In the genomic region with DNA sequence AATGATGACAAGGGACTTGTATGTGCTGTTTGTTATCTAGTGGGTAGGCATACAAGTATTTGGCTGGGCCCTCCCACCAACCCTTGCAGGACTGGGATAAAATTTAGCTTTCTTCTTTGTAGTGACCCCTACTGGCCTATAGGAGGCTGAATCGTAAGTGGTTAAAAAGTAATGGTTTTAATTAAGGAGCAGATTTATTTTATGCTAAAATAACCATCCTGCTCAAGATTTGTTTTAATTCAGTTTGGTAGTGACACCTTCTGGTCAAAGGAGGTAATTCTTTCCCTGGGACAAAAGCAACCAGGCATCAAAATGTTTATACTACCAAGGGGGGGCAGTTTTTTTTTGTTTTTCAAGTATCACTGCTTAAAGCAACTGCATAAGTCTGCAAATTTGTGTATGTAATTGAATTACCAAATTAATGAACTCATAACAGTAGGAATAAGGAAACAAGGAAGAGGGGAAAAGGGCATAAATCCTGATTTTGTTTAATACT, we compare ENCODE assay signal across 8 cellular contexts.
DNase-seq lines count a peak whose midpoint lies in the region; ATAC-seq, FAIRE-seq and TF ChIP-seq lines count a peak whose summit lies in the region.

No MANE protein-coding gene starts in this region.

- H2BK20ac ChIP-seq in H1 (ENCODE audit: low read length) = no peak overlapping the region

- no peak overlapping the region for H3K18ac ChIP-seq in H1 (ENCODE audit: extremely low read depth, low read length)

- H3K9me2 ChIP-seq in PC-3 (replicated peaks; ENCODE audit: low read length) = no peaks in the 10 kb centered on the region

- no peak for TF ChIP-seq EP300 in H1 (IDR thresholded peaks at IDR 0.05; ENCODE audit: borderline replicate concordance in 1 of 2, low read depth in 2 of 2, low read length in 2 of 2)

- H3K4ac ChIP-seq in H1 (replicated peaks; ENCODE audit: insufficient read length, low read depth, low read length) = no peak overlapping the region

- BruUV-seq in PC-3 (replicated peaks; lab: Mats Ljungman, UMichigan) = no TSS peak

- no peak overlapping the region for H4K91ac ChIP-seq in H1 (replicated peaks; ENCODE audit: insufficient read length, low read length)

- no peak overlapping the region for H2BK12ac ChIP-seq in H1 (ENCODE audit: low read depth, low read length)

- TF ChIP-seq CTCF in AG09309 (IDR thresholded peaks at IDR 0.05; ENCODE audit: control insufficient read depth, insufficient read depth, low read depth, low read length, missing control alignments) (peak; percentile 66), GM12873 (IDR thresholded peaks at IDR 0.05; ENCODE audit: insufficient read depth, low read depth, low read length, missing control alignments) (peak; percentile 59), PC-3 (conservative IDR thresholded peaks at IDR 0.05; ENCODE audit: low read depth, low read length) (peak; percentile 91), H1 (IDR thresholded peaks at IDR 0.05; ENCODE audit: control extremely low read depth in 1 of 3, insufficient read depth in 1 of 3, low read depth in 1 of 3, low read length in 3 of 3) (peak in 2 of 3 experiments; percentile 54 to 61; a peak in 2 of 4 replicates)

- H3K9ac ChIP-seq in PC-3 (ENCODE audit: low read length) (no peak overlapping the region), H1 (replicated peaks in 1 of 4; ENCODE audit: extremely low read depth in 1 of 4, low read depth in 3 of 4, low read length in 3 of 4) (no peak overlapping the region)

- FAIRE-seq in H1 (lab: Jason Lieb, UNC) = peak; percentile 55

- H3K4me3 ChIP-seq in AG09309 (ENCODE audit: control insufficient read depth, low read depth, low read length) = no peak overlapping the region
- H3K4me3 ChIP-seq in PC-3 (ENCODE audit: low read length) = no peak overlapping the region
- H3K4me3 ChIP-seq in H1 (ENCODE audit: extremely low read depth in 1 of 4, insufficient read depth in 2 of 4, low read depth in 3 of 4, low read length in 4 of 4) = no peak overlapping the region

- H3K27me3 ChIP-seq in PC-3 (ENCODE audit: low read length) (no peaks in the 10 kb centered on the region), H1 (replicated peaks in 1 of 4; ENCODE audit: control insufficient read depth in 3 of 4, extremely low read depth in 1 of 4, insufficient read depth in 3 of 4, low read length in 3 of 4) (no peaks in the 10 kb centered on the region)

- DNase-seq in AG09309 (ENCODE audit: low read depth) (peak; percentile 81), PC-3 (peak; percentile 78), H1 (ENCODE audit: low read depth in 1 of 2, low spot score in 2 of 2) (no peak), midbrain (lab: John Stamatoyannopoulos, UW) (peak; percentile 57), middle frontal gyrus (ENCODE audit: extremely low spot score, low spot score) (no peak)
- no peak for DNase-seq in stimulated activated CD4-positive, alpha-beta T cell treated with anti-CD3 and anti-CD28 coated beads, Interleukin-4, amount 100 ng/mL, for 4 hours

- no peak overlapping the region for H2AK5ac ChIP-seq in H1 (ENCODE audit: low read depth, low read length)

- WGBS in H1 (ENCODE audit: extremely low coverage in 1 of 2, insufficient coverage in 1 of 2, insufficient read length in 1 of 2, insufficient replicate concordance in 2 of 2, low coverage in 1 of 2, low lambda C conversion rate in 2 of 2, missing lambda C conversion rate in 1 of 2), 2 experiments = 5% methylated on average over 1 of the region's 1 CpG; no CpG with 5 or more reads in 1 of the 2 experiments

- intact Hi-C loops in PC-3 (cut with micrococcal nuclease) = loop anchor here (1.0 to 5.0 kb wide), 4 partner anchors 62 to 1595 kb away; no protein-coding TSS in a partner anchor

- H2BK15ac ChIP-seq in H1 (ENCODE audit: low read length) = no peak overlapping the region

- H4K8ac ChIP-seq in H1 (ENCODE audit: extremely low read depth, insufficient read depth, low read length) = no peak overlapping the region

- no peak overlapping the region for H3K23ac ChIP-seq in H1 (ENCODE audit: insufficient read length)

- no peak overlapping the region for H4K5ac ChIP-seq in H1 (ENCODE audit: insufficient read length, low read depth, low read length)

- H3K36me3 ChIP-seq in PC-3 (ENCODE audit: low read depth, low read length) (peaks cover 12% of the 10 kb centered on the region; the same call in 1 of the 2 replicates), H1 (ENCODE audit: control insufficient read depth in 2 of 4, insufficient read depth in 4 of 4, low read length in 3 of 4) (peaks cover 3 to 15% (median 12%) of the 10 kb centered on the region in 4 experiments; a peak in 5 of 8 replicates)

- peak; percentile 66 to 78 for TF ChIP-seq RAD21 in H1 (IDR thresholded peaks at IDR 0.05 in 1 of 2, conservative IDR thresholded peaks at IDR 0.05 in 1 of 2; ENCODE audit: low read depth in 2 of 2, low read length in 2 of 2)

- no peak for TF ChIP-seq POLR2A in H1 (IDR thresholded peaks at IDR 0.05; ENCODE audit: control extremely low read depth in 1 of 2, low read depth in 2 of 2, low read length in 2 of 2)

- no peak overlapping the region for H3K27ac ChIP-seq in PC-3 (ENCODE audit: low read length)
- H3K27ac ChIP-seq in H1 (ENCODE audit: low read depth, low read length) = no peak overlapping the region

- CTCF ChIA-PET in PC-3 (lab: Charles Lee) (interaction anchor here (0.5 to 0.7 kb wide), 4 partner anchors 24 to 817 kb away, joined by 3 to 5 read pairs (median 4); no protein-coding TSS in a partner anchor), H1 (lab: Charles Lee; ENCODE audit: partially characterized antibody) (interaction anchor here (0.6 to 11.9 kb wide), 61 partner anchors 9 to 914 kb away, joined by 3 to 138 read pairs (median 3); no protein-coding TSS in a partner anchor)

- H3F3A ChIP-seq in PC-3 (ENCODE audit: low read length, unreplicated experiment) = no peaks in the 10 kb centered on the region

- H3K23me2 ChIP-seq in H1 (ENCODE audit: low read depth, low read length) = no peaks in the 10 kb centered on the region

- H2BK5ac ChIP-seq in H1 (ENCODE audit: low read depth, low read length) = no peak overlapping the region

- no peak overlapping the region for H3K14ac ChIP-seq in H1 (ENCODE audit: insufficient read length)

- no peak overlapping the region for H3K4me2 ChIP-seq in PC-3 (ENCODE audit: low read length)
- no peak overlapping the region for H3K4me2 ChIP-seq in H1 (ENCODE audit: insufficient read depth in 1 of 2, low read depth in 2 of 2, low read length in 2 of 2)

- H3K56ac ChIP-seq in H1 (replicated peaks; ENCODE audit: insufficient read length, low read depth, low read length) = no peak overlapping the region

- H3K4me1 ChIP-seq in PC-3 (ENCODE audit: insufficient read depth, low read length) (no peaks in the 10 kb centered on the region), H1 (replicated peaks in 1 of 4; ENCODE audit: control insufficient read depth in 3 of 4, insufficient read depth in 4 of 4, low read length in 3 of 4) (peaks cover 0 to 4% (median 2%) of the 10 kb centered on the region in 4 experiments; a peak in 3 of 7 replicates)

- H2BK120ac ChIP-seq in H1 (replicated peaks; ENCODE audit: low read depth, low read length) = no peak overlapping the region

- H4K20me1 ChIP-seq in PC-3 (ENCODE audit: low read length) (no peaks in the 10 kb centered on the region), H1 (replicated peaks in 1 of 2; ENCODE audit: control insufficient read depth in 1 of 2, insufficient read depth in 2 of 2, low read length in 2 of 2) (peaks cover 0 to 2% of the 10 kb centered on the region in 2 experiments)

- ATAC-seq in HG02981 (IDR thresholded peaks at IDR 0.05; ENCODE audit: unreplicated experiment) = peak; percentile 57
- peak; percentile 48 for ATAC-seq in PC-3

- H3K79me2 ChIP-seq in PC-3 (ENCODE audit: low read length) (no peaks in the 10 kb centered on the region), H1 (ENCODE audit: control insufficient read depth in 1 of 2, insufficient read depth in 2 of 2, low read length in 2 of 2) (no peaks in the 10 kb centered on the region)

- H3K79me1 ChIP-seq in H1 (ENCODE audit: low read depth, low read length) = no peaks in the 10 kb centered on the region

- H2AFZ ChIP-seq in PC-3 (ENCODE audit: low read length) = no peak overlapping the region
- no peak overlapping the region for H2AFZ ChIP-seq in H1 (ENCODE audit: low read length)

- POLR2A ChIA-PET in PC-3 (lab: Charles Lee; ENCODE audit: unreplicated experiment) = no interaction called here
- POLR2A ChIA-PET in H1 (lab: Charles Lee; ENCODE audit: partially characterized antibody) = interaction anchor here (0.9 to 1.6 kb wide), 3 partner anchors 9 to 560 kb away, joined by 3 read pairs; no protein-coding TSS in a partner anchor

- H3K9me3 ChIP-seq in PC-3 (ENCODE audit: low read length) = no peaks in the 10 kb centered on the region
- no peaks in the 10 kb centered on the region for H3K9me3 ChIP-seq in H1 (ENCODE audit: insufficient read depth in 2 of 2, low read depth in 1 of 2, low read length in 1 of 2)

TF ChIP-seq in H1, 55 proteins besides CTCF, POLR2A, EP300 and RAD21 (continues in another document):
- no peak for TF ChIP-seq RXRA (IDR thresholded peaks at IDR 0.05; ENCODE audit: insufficient read depth, low read depth, low read length)
- no peak for TF ChIP-seq TCF12 (IDR thresholded peaks at IDR 0.05; ENCODE audit: low read depth, low read length)
- no peak for TF ChIP-seq ZNF274 (IDR thresholded peaks at IDR 0.05; ENCODE audit: borderline replicate concordance, extremely low read depth, low read length)
- no peak for TF ChIP-seq GABPA (IDR thresholded peaks at IDR 0.05; ENCODE audit: borderline replicate concordance, insufficient read depth, low read length)

Comparison
In these comparisons a context has a peak if more than half of its experiments do, and no peak if none do; other contexts are left out.
1. DNase-seq: peak in AG09309 (single experiment), PC-3 (single experiment) and midbrain (single experiment); none in H1 (0 of 2), stimulated activated CD4-positive, alpha-beta T cell treated with anti-CD3 and anti-CD28 coated beads, Interleukin-4, amount 100 ng/mL, for 4 hours (0 of 2) and middle frontal gyrus (single experiment).
2. Peak in every context shown above with its lines, with median percentiles within 50 percentile points of each other: CTCF ChIP-seq.